Comparison of ENCODE assay signal across 11 cellular contexts in genomic region chr11:12137005-12137690, GRCh38. TPM values are rescaled to one million over a fixed set of nuclear protein-coding genes. Genes with fewer than 3 reads are reported as not detected.
DNase-seq lines count a peak whose midpoint lies in the region; ATAC-seq and TF ChIP-seq lines count a peak whose summit lies in the region.
"Had no signal": no experiment of that assay in that cellular context is flagged by ENCODE, and none has a peak within 500 bp of the region (broad histone marks: within the 10 kb centered on the region; RNA-seq: fewer than 3 reads in every experiment).

No MANE protein-coding gene starts in this region.

- no peak overlapping the region for H3K4me3 ChIP-seq in Peyer's patch
- no peak overlapping the region for H3K4me3 ChIP-seq in esophagus muscularis mucosa

- intact Hi-C loops in esophagus muscularis mucosa (cut with DNase I), result no loop called here

- H3K36me3 ChIP-seq in Peyer's patch, result no peaks in the 10 kb centered on the region
- no peaks in the 10 kb centered on the region for H3K36me3 ChIP-seq in esophagus muscularis mucosa

- H3K9me3 ChIP-seq in Peyer's patch (no peaks in the 10 kb centered on the region), esophagus muscularis mucosa (no peaks in the 10 kb centered on the region)

- H3K27ac ChIP-seq in Peyer's patch (peak overlapping the region in 3 of 4 donors; percentile 27 to 75 (median 41)), esophagus muscularis mucosa (replicated peaks in 1 of 4) (peak overlapping the region; percentile 84 to 89 (median 86))
- H3K27ac ChIP-seq: parathyroid adenoma had no signal

- peak; percentile 77 for DNase-seq in G401 (ENCODE audit: low spot score)
- peak in 2 of 3 donors; percentile 65 to 80 for DNase-seq in Peyer's patch
- DNase-seq in esophagus muscularis mucosa (ENCODE audit: extremely low spot score), result no peak
- peak; percentile 28 for DNase-seq in retina
- no peak for DNase-seq in stimulated activated CD4-positive, alpha-beta T cell treated with anti-CD3 and anti-CD28 coated beads, Interleukin-2, amount 100 ng/mL, for 24 hours
- no peak for DNase-seq in NCI-H2107 treated with DMSO at 0.1 percent for 48 hours (lab: John Stamatoyannopoulos, UW; ENCODE audit: unreplicated experiment)
- DNase-seq: activated CD4-positive, alpha-beta T cell treated with anti-CD3 and anti-CD28 coated beads for 48 hours; NCI-H2081 had no signal

- TF ChIP-seq POLR2A in Peyer's patch (IDR thresholded peaks at IDR 0.05), result peak in 1 of 2 donors; percentile 26
- TF ChIP-seq POLR2A in esophagus muscularis mucosa (IDR thresholded peaks at IDR 0.05; ENCODE audit: low read depth), result no peak

- H3K4me1 ChIP-seq in Peyer's patch (peaks cover 0 to 81% (median 0%) of the 10 kb centered on the region in 4 donors), esophagus muscularis mucosa (peaks cover 63 to 100% (median 88%) of the 10 kb centered on the region in 4 donors)
- H3K4me1 ChIP-seq: parathyroid adenoma had no signal

- no peak for TF ChIP-seq EP300 in esophagus muscularis mucosa (IDR thresholded peaks at IDR 0.05)

- in situ Hi-C loops in G401 (cut with HindIII; ENCODE audit: low sequenced_read_pairs), result no loop called here

- ATAC-seq in GM19328 (IDR thresholded peaks at IDR 0.05; ENCODE audit: unreplicated experiment) (no peak), GM21360 (IDR thresholded peaks at IDR 0.05; ENCODE audit: unreplicated experiment) (no peak)

- no peaks in the 10 kb centered on the region for H3K27me3 ChIP-seq in Peyer's patch
- H3K27me3 ChIP-seq in esophagus muscularis mucosa, result no peaks in the 10 kb centered on the region

- TF ChIP-seq CTCF in Peyer's patch (IDR thresholded peaks at IDR 0.05), result no peak
- TF ChIP-seq CTCF in esophagus muscularis mucosa (IDR thresholded peaks at IDR 0.05), result no peak

- WGBS in esophagus muscularis mucosa, result 64% methylated on average over 5 of the region's 12 CpGs

RNA-seq across cellular contexts. Expression of gene MICAL2, which starts 26.8 kb away (rescaled TPM):
- total RNA-seq in G401 (2014; rRNA removed; shearing (Covaris generic)), result 12.6 and 21.1 TPM in 2 replicates
- 100 to 1,000 TPM; 109 to 197 (median 183) TPM for total RNA-seq in Peyer's patch
- 100 to 1,000 TPM; 195 to 499 (median 259) TPM for total RNA-seq in esophagus muscularis mucosa

Comparison
In these comparisons a context has a peak if more than half of its experiments do, and no peak if none do; other contexts are left out.
1. DNase-seq: peak in G401 (single experiment), Peyer's patch (2 of 3) and retina (single experiment); none in esophagus muscularis mucosa (single experiment), stimulated activated CD4-positive, alpha-beta T cell treated with anti-CD3 and anti-CD28 coated beads, Interleukin-2, amount 100 ng/mL, for 24 hours (0 of 2) and NCI-H2107 treated with DMSO at 0.1 percent for 48 hours (single experiment).